In the genomic region with DNA sequence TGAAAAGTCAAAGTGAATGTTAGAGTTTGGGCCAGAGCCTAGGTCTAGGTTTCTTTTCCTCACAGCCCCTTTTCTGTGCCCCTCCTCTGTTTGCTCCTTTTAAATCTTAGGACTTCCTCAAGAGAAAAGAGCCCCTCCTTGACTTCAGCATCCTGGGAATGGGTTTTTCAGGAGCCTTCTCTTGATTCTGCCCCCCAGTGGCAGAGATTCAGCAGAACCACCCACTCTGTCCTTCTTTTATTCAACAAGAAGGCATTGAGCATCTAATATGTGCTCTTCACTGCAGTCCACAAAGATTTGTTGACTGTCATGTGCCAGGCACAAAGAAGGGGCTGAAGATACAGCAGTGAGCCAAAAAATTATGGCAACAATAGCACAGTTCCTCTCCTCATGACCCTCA, we compare ENCODE assay signal across 1 cellular context.
TF ChIP-seq lines count a peak whose summit lies in the region.

No MANE protein-coding gene starts in this region.

TF ChIP-seq in IMR-90, 13 proteins besides CTCF, POLR2A, EP300 and RAD21:
- no peak for TF ChIP-seq MAFK (IDR thresholded peaks at IDR 0.05; ENCODE audit: low read depth, low read length)
- TF ChIP-seq RCOR1 (IDR thresholded peaks at IDR 0.05; ENCODE audit: insufficient replicate concordance, low read length) = no peak
- no peak for TF ChIP-seq SMC3 (IDR thresholded peaks at IDR 0.05; ENCODE audit: low read depth, low read length)
- TF ChIP-seq MAZ (IDR thresholded peaks at IDR 0.05; ENCODE audit: borderline replicate concordance, low read depth, low read length) = no peak
- TF ChIP-seq FOS (IDR thresholded peaks at IDR 0.05; ENCODE audit: low read depth, low read length) = no peak
- TF ChIP-seq CEBPB (IDR thresholded peaks at IDR 0.05; ENCODE audit: low read depth, low read length) = no peak
- TF ChIP-seq, protein P1, sequence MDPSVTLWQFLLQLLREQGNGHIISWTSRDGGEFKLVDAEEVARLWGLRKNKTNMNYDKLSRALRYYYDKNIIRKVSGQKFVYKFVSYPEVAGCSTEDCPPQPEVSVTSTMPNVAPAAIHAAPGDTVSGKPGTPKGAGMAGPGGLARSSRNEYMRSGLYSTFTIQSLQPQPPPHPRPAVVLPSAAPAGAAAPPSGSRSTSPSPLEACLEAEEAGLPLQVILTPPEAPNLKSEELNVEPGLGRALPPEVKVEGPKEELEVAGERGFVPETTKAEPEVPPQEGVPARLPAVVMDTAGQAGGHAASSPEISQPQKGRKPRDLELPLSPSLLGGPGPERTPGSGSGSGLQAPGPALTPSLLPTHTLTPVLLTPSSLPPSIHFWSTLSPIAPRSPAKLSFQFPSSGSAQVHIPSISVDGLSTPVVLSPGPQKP (IDR thresholded peaks at IDR 0.05; ENCODE audit: borderline replicate concordance, low read depth, low read length) = no peak
- TF ChIP-seq MXI1 (IDR thresholded peaks at IDR 0.05; ENCODE audit: borderline replicate concordance, low read depth, low read length) = no peak
TF ChIP-seq in IMR-90: peak in this region for 0.
